In the genomic region with DNA sequence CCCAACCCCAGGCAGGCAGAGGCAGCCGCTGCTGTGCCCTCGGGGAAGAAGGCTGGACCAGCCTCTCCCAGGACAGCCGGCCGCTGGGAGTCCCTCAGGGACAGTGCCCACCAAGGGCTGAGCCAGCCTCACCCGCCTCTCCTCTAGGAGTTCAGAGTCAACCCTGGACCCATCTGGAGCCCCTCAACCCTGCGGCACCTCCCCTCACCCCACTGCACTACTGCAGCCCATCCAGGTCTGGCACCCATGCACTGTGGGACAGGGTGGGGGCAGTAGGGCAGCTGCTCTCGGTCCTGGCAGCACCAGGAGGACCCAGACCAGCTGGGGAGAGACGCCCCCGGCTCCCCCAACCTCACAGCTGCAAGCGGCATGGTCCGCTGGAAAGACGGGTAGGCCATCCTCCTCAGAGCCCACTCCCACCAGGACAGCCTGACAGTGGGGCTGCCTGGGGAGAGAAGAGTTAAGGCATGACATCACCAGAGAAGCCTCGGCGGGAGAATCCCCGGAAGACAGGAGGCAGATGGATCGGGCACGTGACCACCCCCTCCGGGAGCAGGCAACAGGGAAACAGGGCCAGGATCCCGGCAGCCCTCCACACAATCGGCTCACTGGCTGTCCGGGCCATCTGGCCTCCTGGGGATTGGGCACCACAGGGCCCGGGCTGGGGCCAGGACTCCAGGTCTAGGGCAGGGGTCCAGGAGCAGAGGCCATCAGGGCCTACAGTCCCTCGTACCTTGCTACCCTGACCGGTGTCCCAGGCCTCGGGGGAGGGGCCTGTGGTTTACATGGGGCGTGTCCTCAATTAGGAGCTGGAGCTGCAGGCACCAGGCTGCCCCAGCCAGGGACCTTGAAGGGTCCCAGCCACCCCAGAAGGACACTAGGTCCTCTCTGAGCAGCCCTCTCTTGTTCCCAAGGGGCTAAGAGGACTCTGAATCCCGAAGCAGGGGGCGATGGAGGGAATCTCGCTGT, we compare ENCODE assay signal across 8 cellular contexts. TPM values are rescaled to one million over a fixed set of nuclear protein-coding genes. Genes with fewer than 3 reads are reported as not detected.
DNase-seq lines count a peak whose midpoint lies in the region; ATAC-seq and TF ChIP-seq lines count a peak whose summit lies in the region.

No MANE protein-coding gene starts in this region.

- peaks cover 11% of the 10 kb centered on the region for H3K36me3 ChIP-seq in NT2/D1 (ENCODE audit: insufficient read depth, insufficient read length, low read length)

- peaks cover 21% of the 10 kb centered on the region for H3K4me1 ChIP-seq in NT2/D1 (ENCODE audit: insufficient read depth, insufficient read length)

- no peaks in the 10 kb centered on the region for H3K27me3 Mint-ChIP-seq in activated CD8-positive, alpha-beta memory T cell treated with anti-CD3 and anti-CD28 coated beads, Interleukin-2, amount 10 ng/mL, durations not matched to agents 7 days and 5 days
- no peaks in the 10 kb centered on the region for H3K27me3 Mint-ChIP-seq in stimulated activated memory B cell treated with anti-CD40 and anti-IgM and Interleukin-4, amounts not matched to agents 10 μg/mL and 1 μg/mL and 100 μg/mL, for 72 hours

- H3K27ac Mint-ChIP-seq in activated CD8-positive, alpha-beta memory T cell treated with anti-CD3 and anti-CD28 coated beads, Interleukin-2, amount 10 ng/mL, durations not matched to agents 7 days and 5 days, result peak overlapping the region; percentile 92
- peak overlapping the region; percentile 83 for H3K27ac Mint-ChIP-seq in stimulated activated memory B cell treated with anti-CD40 and anti-IgM and Interleukin-4, amounts not matched to agents 10 μg/mL and 1 μg/mL and 100 μg/mL, for 72 hours

- ATAC-seq in activated CD8-positive, alpha-beta memory T cell treated with anti-CD3 and anti-CD28 coated beads, Interleukin-2, amount 10 ng/mL, durations not matched to agents 7 days and 5 days, result no peak
- no peak for ATAC-seq in stimulated activated memory B cell treated with anti-CD40 and anti-IgM and Interleukin-4, amounts not matched to agents 10 μg/mL and 1 μg/mL and 100 μg/mL, for 72 hours
- no peak for ATAC-seq in HG02981 (IDR thresholded peaks at IDR 0.05; ENCODE audit: unreplicated experiment)
- ATAC-seq in HG02852 (IDR thresholded peaks at IDR 0.05; ENCODE audit: unreplicated experiment), result no peak

- DNase-seq in activated CD8-positive, alpha-beta memory T cell treated with anti-CD3 and anti-CD28 coated beads, Interleukin-2, amount 10 ng/mL, durations not matched to agents 7 days and 5 days, result no peak
- no peak for DNase-seq in activated CD8-positive, alpha-beta memory T cell treated with anti-CD3 and anti-CD28 coated beads, Interleukin-2, amount 50 U/mL, for 4 hours
- DNase-seq in NT2/D1 (ENCODE audit: low read depth, low spot score), result no peak
- peak; percentile 83 for DNase-seq in choroid plexus epithelial cell (ENCODE audit: low read depth)
- DNase-seq in left kidney (ENCODE audit: low read depth, low spot score), result peak; percentile 92

- H3K9me3 ChIP-seq in NT2/D1 (ENCODE audit: insufficient read depth, low read length), result no peaks in the 10 kb centered on the region

- H3K9ac ChIP-seq in NT2/D1 (ENCODE audit: insufficient read length, low read depth), result peak overlapping the region; percentile 92

- H3K36me3 Mint-ChIP-seq in activated CD8-positive, alpha-beta memory T cell treated with anti-CD3 and anti-CD28 coated beads, Interleukin-2, amount 10 ng/mL, durations not matched to agents 7 days and 5 days, result no peaks in the 10 kb centered on the region
- H3K36me3 Mint-ChIP-seq in stimulated activated memory B cell treated with anti-CD40 and anti-IgM and Interleukin-4, amounts not matched to agents 10 μg/mL and 1 μg/mL and 100 μg/mL, for 72 hours, result no peaks in the 10 kb centered on the region

- no peaks in the 10 kb centered on the region for H3K27me3 ChIP-seq in NT2/D1 (ENCODE audit: insufficient read depth, insufficient read length)

- no peaks in the 10 kb centered on the region for H3K9me3 Mint-ChIP-seq in activated CD8-positive, alpha-beta memory T cell treated with anti-CD3 and anti-CD28 coated beads, Interleukin-2, amount 10 ng/mL, durations not matched to agents 7 days and 5 days (ENCODE audit: low read depth)
- no peaks in the 10 kb centered on the region for H3K9me3 Mint-ChIP-seq in stimulated activated memory B cell treated with anti-CD40 and anti-IgM and Interleukin-4, amounts not matched to agents 10 μg/mL and 1 μg/mL and 100 μg/mL, for 72 hours

- H3K4me3 ChIP-seq in NT2/D1 (ENCODE audit: insufficient read length, low read depth) (peak overlapping the region; percentile 27), choroid plexus epithelial cell (ENCODE audit: low read depth, low read length) (peak overlapping the region; percentile 71)

- peak overlapping the region; percentile 85 for H3K4me3 Mint-ChIP-seq in activated CD8-positive, alpha-beta memory T cell treated with anti-CD3 and anti-CD28 coated beads, Interleukin-2, amount 10 ng/mL, durations not matched to agents 7 days and 5 days
- H3K4me3 Mint-ChIP-seq in stimulated activated memory B cell treated with anti-CD40 and anti-IgM and Interleukin-4, amounts not matched to agents 10 μg/mL and 1 μg/mL and 100 μg/mL, for 72 hours, result peak overlapping the region; percentile 80

- H3K4me1 Mint-ChIP-seq in activated CD8-positive, alpha-beta memory T cell treated with anti-CD3 and anti-CD28 coated beads, Interleukin-2, amount 10 ng/mL, durations not matched to agents 7 days and 5 days, result peaks cover 19% of the 10 kb centered on the region
- peaks cover 40% of the 10 kb centered on the region for H3K4me1 Mint-ChIP-seq in stimulated activated memory B cell treated with anti-CD40 and anti-IgM and Interleukin-4, amounts not matched to agents 10 μg/mL and 1 μg/mL and 100 μg/mL, for 72 hours

- CTCF ChIA-PET in activated CD8-positive, alpha-beta memory T cell treated with anti-CD3 and anti-CD28 coated beads, Interleukin-2, amount 10 ng/mL, durations not matched to agents 7 days and 5 days (lab: Charles Lee), result interaction anchor here (0.6 to 2.2 kb wide), 12 partner anchors 8 to 241 kb away, joined by 3 to 20 read pairs (median 5); a partner anchor contains a TSS

- TF ChIP-seq CTCF in choroid plexus epithelial cell (conservative IDR thresholded peaks at IDR 0.05; ENCODE audit: low read depth, low read length), result no peak

RNA-seq across cellular contexts. Expression of a gene that starts 3.1 kb away (rescaled TPM):
- 10 to 100 TPM; 71.7 to 99.9 TPM for total RNA-seq in activated CD8-positive, alpha-beta memory T cell treated with anti-CD3 and anti-CD28 coated beads, Interleukin-2, amount 10 ng/mL, durations not matched to agents 7 days and 5 days

RNA-seq across cellular contexts. Expression of a gene that starts 3.8 kb away (rescaled TPM):
- 10 to 100 TPM; 26.3 to 27.2 TPM for total RNA-seq in activated CD8-positive, alpha-beta memory T cell treated with anti-CD3 and anti-CD28 coated beads, Interleukin-2, amount 10 ng/mL, durations not matched to agents 7 days and 5 days

RNA-seq across cellular contexts. Expression of a gene that starts 19.8 kb away (rescaled TPM):
- total RNA-seq in activated CD8-positive, alpha-beta memory T cell treated with anti-CD3 and anti-CD28 coated beads, Interleukin-2, amount 10 ng/mL, durations not matched to agents 7 days and 5 days, result 100 to 1,000 TPM; 126 to 135 TPM

RNA-seq across cellular contexts. Expression of a gene that starts 20.0 kb away (rescaled TPM):
- 10 to 100 TPM; 17.6 to 18.5 TPM for total RNA-seq in activated CD8-positive, alpha-beta memory T cell treated with anti-CD3 and anti-CD28 coated beads, Interleukin-2, amount 10 ng/mL, durations not matched to agents 7 days and 5 days

RNA-seq across cellular contexts. Expression of a gene that starts 24.4 kb away (rescaled TPM):
- total RNA-seq in activated CD8-positive, alpha-beta memory T cell treated with anti-CD3 and anti-CD28 coated beads, Interleukin-2, amount 10 ng/mL, durations not matched to agents 7 days and 5 days, result 1 to 10 TPM; 4.7 to 5.0 TPM

Comparison
In these comparisons a context has a peak if more than half of its experiments do, and no peak if none do; other contexts are left out.
1. DNase-seq: peak in choroid plexus epithelial cell (single experiment) and left kidney (single experiment); none in activated CD8-positive, alpha-beta memory T cell treated with anti-CD3 and anti-CD28 coated beads, Interleukin-2, amount 10 ng/mL, durations not matched to agents 7 days and 5 days (single experiment), activated CD8-positive, alpha-beta memory T cell treated with anti-CD3 and anti-CD28 coated beads, Interleukin-2, amount 50 U/mL, for 4 hours (single experiment) and NT2/D1 (single experiment).